20 cellular contexts compared by ENCODE assay signal in genomic region chr11:3158821-3159220, GRCh38. TPM values are rescaled to one million over a fixed set of nuclear protein-coding genes. Genes with fewer than 3 reads are reported as not detected.
A peak's percentile ranks its signal among the peaks of the same experiment; 100 is the strongest.
DNase-seq lines count a peak whose midpoint lies in the region; ATAC-seq and TF ChIP-seq lines count a peak whose summit lies in the region.
"Had no signal": no experiment of that assay in that cellular context is flagged by ENCODE, and none has a peak within 500 bp of the region (broad histone marks: within the 10 kb centered on the region; RNA-seq: fewer than 3 reads in every experiment).

No MANE protein-coding gene starts in this region.

- peaks cover 5% of the 10 kb centered on the region for H3K27me3 Mint-ChIP-seq in nephron progenitor cell (ENCODE audit: low read depth, poor library complexity)
- H3K27me3 Mint-ChIP-seq: activated naive CD8-positive, alpha-beta T cell had no signal

- H3K4me3 ChIP-seq in NB4 (ENCODE audit: low read depth, low read length) (peak overlapping the region; percentile 58), esophagus (ENCODE audit: low read depth in 1 of 2, low read length in 2 of 2) (no peak overlapping the region), stomach smooth muscle (ENCODE audit: low read length in 2 of 2) (peak overlapping the region in 1 of 2 donors; percentile 81), HAP-1 (no peak overlapping the region)

- H3K4me1 ChIP-seq in esophagus (ENCODE audit: control insufficient read depth in 2 of 2, insufficient read depth in 2 of 2, low read length in 1 of 2), result peaks cover 17 to 47% of the 10 kb centered on the region in 2 donors
- H3K4me1 ChIP-seq in stomach smooth muscle (ENCODE audit: control insufficient read depth, insufficient read depth, low read length), result peaks cover 81% of the 10 kb centered on the region
- H3K4me1 ChIP-seq in HAP-1, result no peaks in the 10 kb centered on the region

- DNase-seq in NB4 (ENCODE audit: low read depth) (no peak), nephron progenitor cell (no peak), HAP-1 (ENCODE audit: low spot score in 2 of 2) (no peak), NCI-H146 (lab: John Stamatoyannopoulos, UW) (no peak)
- DNase-seq: activated CD4-positive, alpha-beta T cell treated with anti-CD3 and anti-CD28 coated beads, Interleukin-2, amount 50 U/mL, for 48 hours; activated T-cell treated with anti-CD3 and anti-CD28 coated beads, Interleukin-2, amount 50 U/mL, for 48 hours; EL; islet precursor cell; MV-4-11; NCI-H2081 treated with DMSO at 0.1 percent for 48 hours; NCI-H524 treated with DMSO at 0.1 percent for 48 hours; SIG-M5; stimulated activated CD4-positive, alpha-beta T cell treated with anti-CD3 and anti-CD28 coated beads, Interleukin-4, amount 100 ng/mL, for 1 hour had no signal

- H3K27ac Mint-ChIP-seq in nephron progenitor cell, result no peak overlapping the region
- H3K27ac Mint-ChIP-seq: activated naive CD8-positive, alpha-beta T cell had no signal

- TF ChIP-seq POLR2A in NB4 (IDR thresholded peaks at IDR 0.05; ENCODE audit: extremely low read depth, insufficient read length), result no peak

- no peaks in the 10 kb centered on the region for H3K27me3 ChIP-seq in esophagus (ENCODE audit: control insufficient read depth in 1 of 2, insufficient read depth in 2 of 2, low read length in 2 of 2)
- H3K27me3 ChIP-seq in stomach smooth muscle (ENCODE audit: control insufficient read depth in 1 of 2, insufficient read depth in 2 of 2, low read length in 2 of 2), result no peaks in the 10 kb centered on the region
- no peaks in the 10 kb centered on the region for H3K27me3 ChIP-seq in HAP-1 (ENCODE audit: low read depth)
- H3K27me3 ChIP-seq: heart left ventricle had no signal

- ATAC-seq in GM19452 (IDR thresholded peaks at IDR 0.05; ENCODE audit: unreplicated experiment) (no peak), GM18909 (IDR thresholded peaks at IDR 0.05; ENCODE audit: poor library complexity, unreplicated experiment) (no peak)

- TF ChIP-seq CTCF in NB4 (IDR thresholded peaks at IDR 0.05; ENCODE audit: low read depth, low read length), result no peak
- TF ChIP-seq CTCF in nephron progenitor cell (IDR thresholded peaks at IDR 0.05), result no peak

- peaks cover 96% of the 10 kb centered on the region for H3K4me1 Mint-ChIP-seq in nephron progenitor cell

- peak overlapping the region; percentile 71 for H3K4me3 Mint-ChIP-seq in nephron progenitor cell

- H3K27ac ChIP-seq in esophagus (ENCODE audit: low read depth in 2 of 2, low read length in 1 of 2) (peak overlapping the region; percentile 47 to 72), stomach smooth muscle (ENCODE audit: low read length) (peak overlapping the region; percentile 91)
- H3K27ac ChIP-seq: HL-60 had no signal

- H3K9ac ChIP-seq in stomach smooth muscle (ENCODE audit: low read length in 2 of 2), result peak overlapping the region in 1 of 2 donors; percentile 91

- no peaks in the 10 kb centered on the region for H3K9me3 ChIP-seq in esophagus (ENCODE audit: control insufficient read depth in 2 of 2, insufficient read depth in 1 of 2, low read depth in 1 of 2, low read length in 1 of 2)
- H3K9me3 ChIP-seq in stomach smooth muscle (ENCODE audit: control insufficient read depth in 2 of 2, low read length in 2 of 2), result no peaks in the 10 kb centered on the region
- no peaks in the 10 kb centered on the region for H3K9me3 ChIP-seq in HAP-1
- H3K9me3 ChIP-seq: heart left ventricle had no signal

- in situ Hi-C loops in HAP-1 (cut with MboI; ENCODE audit: low sequenced_read_pairs), result no loop called here

- H3K36me3 ChIP-seq in esophagus (ENCODE audit: control insufficient read depth in 2 of 2, insufficient read depth in 2 of 2, low read length in 1 of 2) (no peaks in the 10 kb centered on the region), stomach smooth muscle (ENCODE audit: control insufficient read depth in 2 of 2, insufficient read depth in 2 of 2, low read length in 2 of 2) (no peaks in the 10 kb centered on the region), HAP-1 (replicated peaks) (no peaks in the 10 kb centered on the region)
- H3K36me3 ChIP-seq: heart left ventricle had no signal

- no peaks in the 10 kb centered on the region for H3K9me3 Mint-ChIP-seq in nephron progenitor cell

- 85 to 89% methylated on average over 13 of the region's 13 CpGs for WGBS in esophagus, 2 donors

- H3K36me3 Mint-ChIP-seq in nephron progenitor cell (ENCODE audit: low read depth), result no peaks in the 10 kb centered on the region
- H3K36me3 Mint-ChIP-seq: activated naive CD8-positive, alpha-beta T cell had no signal

RNA-seq across cellular contexts. Expression of gene OSBPL5, which starts 6.3 kb away (rescaled TPM):
- polyA plus RNA-seq in esophagus, result 10 to 100 TPM; 10.4 to 12.6 TPM

RNA-seq across cellular contexts. Expression of gene MRGPRG, which starts 59.8 kb away (rescaled TPM):
- not detected for polyA plus RNA-seq in esophagus
- polyA plus RNA-seq: heart left ventricle had no signal
